Comparison of ENCODE assay signal across 8 cellular contexts in genomic region chr4:16226816-16227461, GRCh38. TPM values are rescaled to one million over a fixed set of nuclear protein-coding genes. Genes with fewer than 3 reads are reported as not detected.
A peak's percentile ranks its signal among the peaks of the same experiment; 100 is the strongest.
DNase-seq lines count a peak whose midpoint lies in the region; ATAC-seq and TF ChIP-seq lines count a peak whose summit lies in the region.

No MANE protein-coding gene starts in this region.

- peak overlapping the region; percentile 99 for H3K27ac Mint-ChIP-seq in neural progenitor cell

- peaks cover 11% of the 10 kb centered on the region for H3K4me1 ChIP-seq in OCI-LY3 (ENCODE audit: low read length)
- no peaks in the 10 kb centered on the region for H3K4me1 ChIP-seq in foreskin keratinocyte
- H3K4me1 ChIP-seq in neural progenitor cell: peaks cover 16% of the 10 kb centered on the region
- H3K4me1 ChIP-seq in upper lobe of left lung: peaks cover 36 to 53% (median 40%) of the 10 kb centered on the region in 4 donors

- H3K9me3 Mint-ChIP-seq in neural progenitor cell: no peaks in the 10 kb centered on the region

- ATAC-seq in HG02981 (IDR thresholded peaks at IDR 0.05; ENCODE audit: unreplicated experiment) (peak; percentile 39), foreskin keratinocyte (peak; percentile 44), upper lobe of left lung (ENCODE audit: low FRiP score in 2 of 2) (peak; percentile 64 to 69)

- TF ChIP-seq EP300 in upper lobe of left lung (IDR thresholded peaks at IDR 0.05): no peak

- H3K79me2 ChIP-seq in OCI-LY3 (ENCODE audit: low read length): peaks cover 50% of the 10 kb centered on the region
- peaks cover 57% of the 10 kb centered on the region for H3K79me2 ChIP-seq in neural progenitor cell (ENCODE audit: low read depth)

- H3K4me3 Mint-ChIP-seq in neural progenitor cell: peak overlapping the region; percentile 97

- H3K9ac ChIP-seq in OCI-LY3 (ENCODE audit: low read length): peak overlapping the region; percentile 79
- peak overlapping the region; percentile 72 for H3K9ac ChIP-seq in neural progenitor cell

- TF ChIP-seq CTCF in OCI-LY3 (IDR thresholded peaks at IDR 0.05; ENCODE audit: low read depth, low read length) (no peak), foreskin keratinocyte (conservative IDR thresholded peaks at IDR 0.05) (no peak), neural progenitor cell (IDR thresholded peaks at IDR 0.05) (no peak), upper lobe of left lung (IDR thresholded peaks at IDR 0.05) (no peak)

- peaks cover 3% of the 10 kb centered on the region for H3K36me3 ChIP-seq in OCI-LY3 (replicated peaks; ENCODE audit: low read depth, low read length)
- H3K36me3 ChIP-seq in neural progenitor cell: no peaks in the 10 kb centered on the region
- H3K36me3 ChIP-seq in upper lobe of left lung: no peaks in the 10 kb centered on the region

- H3K4me1 Mint-ChIP-seq in neural progenitor cell: peaks cover 36% of the 10 kb centered on the region

- peak in 1 of 4 donors; percentile 36 for TF ChIP-seq POLR2A in upper lobe of left lung (IDR thresholded peaks at IDR 0.05)

- H2AFZ ChIP-seq in OCI-LY3 (ENCODE audit: low read depth, low read length): no peak overlapping the region
- peak overlapping the region; percentile 94 for H2AFZ ChIP-seq in neural progenitor cell (replicated peaks)

- peaks cover 4% of the 10 kb centered on the region for H3K36me3 Mint-ChIP-seq in neural progenitor cell

- peak overlapping the region; percentile 53 for H3K27ac ChIP-seq in OCI-LY3 (ENCODE audit: low read length)
- H3K27ac ChIP-seq in foreskin keratinocyte: peak overlapping the region; percentile 57
- peak overlapping the region; percentile 86 for H3K27ac ChIP-seq in neural progenitor cell
- peak overlapping the region; percentile 90 to 100 (median 94) for H3K27ac ChIP-seq in upper lobe of left lung

- DNase-seq in NK-92 treated with Interleukin-12 subunit alpha and Interleukin-12 subunit beta, amount 100 ng/mL, for 24 hours (lab: John Stamatoyannopoulos, UW): peak; percentile 41
- DNase-seq in NK-92 (lab: John Stamatoyannopoulos, UW; ENCODE audit: unreplicated experiment) (no peak), foreskin keratinocyte (peak in 1 of 2 donors; percentile 33), neural progenitor cell (ENCODE audit: low spot score) (peak; percentile 75), upper lobe of left lung (peak; percentile 71 to 93)
- peak; percentile 80 for DNase-seq in activated effector memory CD4-positive, alpha-beta T cell treated with anti-CD3 and anti-CD28 coated beads, Interleukin-2, amount 50 U/mL, for 16 hours

- H3K4me2 ChIP-seq in OCI-LY3 (ENCODE audit: low read length): peak overlapping the region; percentile 97
- peak overlapping the region; percentile 87 for H3K4me2 ChIP-seq in neural progenitor cell

- H3K27me3 ChIP-seq in OCI-LY3 (ENCODE audit: low read depth, low read length) (no peaks in the 10 kb centered on the region), foreskin keratinocyte (no peaks in the 10 kb centered on the region), neural progenitor cell (no peaks in the 10 kb centered on the region), upper lobe of left lung (no peaks in the 10 kb centered on the region)

- 0 to 1% methylated on average over 8 to 28 of the region's 57 CpGs for WGBS in upper lobe of left lung, 2 donors

- H4K20me1 ChIP-seq in OCI-LY3 (ENCODE audit: insufficient read depth, low read length): peaks cover 22% of the 10 kb centered on the region; the same call in 1 of the 2 replicates
- peaks cover 11% of the 10 kb centered on the region for H4K20me1 ChIP-seq in neural progenitor cell (ENCODE audit: low read depth)

- H3K4me3 ChIP-seq in OCI-LY3 (ENCODE audit: low read length) (peak overlapping the region; percentile 93), neural progenitor cell (peak overlapping the region; percentile 99), upper lobe of left lung (peak overlapping the region; percentile 53 to 96 (median 90))

- peaks cover 15% of the 10 kb centered on the region for H3F3A ChIP-seq in neural progenitor cell (ENCODE audit: low read depth)

- no peaks in the 10 kb centered on the region for H3K9me3 ChIP-seq in OCI-LY3 (ENCODE audit: insufficient read depth, low read length)
- H3K9me3 ChIP-seq in neural progenitor cell (ENCODE audit: low read depth): no peaks in the 10 kb centered on the region
- H3K9me3 ChIP-seq in upper lobe of left lung: no peaks in the 10 kb centered on the region

- no peaks in the 10 kb centered on the region for H3K27me3 Mint-ChIP-seq in neural progenitor cell (ENCODE audit: insufficient read depth, low read depth)

RNA-seq across cellular contexts. Expression of gene TAPT1, which starts 0.7 kb away (rescaled TPM):
- total RNA-seq in foreskin keratinocyte (10.1 and 13.3 TPM in 2 replicates), neural progenitor cell (ENCODE audit: low replicate concordance) (16.4 and 18.9 TPM in 2 replicates), upper lobe of left lung (10 to 100 TPM; 22.3 to 79.0 (median 48.1) TPM)
- polyA plus RNA-seq in foreskin keratinocyte: 3.0 and 3.9 TPM in 2 replicates
